Comparison of ENCODE assay signal across 27 cellular contexts in genomic region chr14:57637901-57638300, GRCh38.
"Had no signal": no experiment of that assay in that cellular context is flagged by ENCODE, and none has a peak within 500 bp of the region (broad histone marks: within the 10 kb centered on the region; RNA-seq: fewer than 3 reads in every experiment).

No MANE protein-coding gene starts in this region.

- H3K27ac ChIP-seq: colonic mucosa, coronary artery, dorsolateral prefrontal cortex, epithelial cell of prostate, esophagus muscularis mucosa, esophagus squamous epithelium, foreskin keratinocyte, gastrocnemius medialis, gastroesophageal sphincter, heart left ventricle, heart right ventricle had no signal

- H3K4me3 ChIP-seq: colonic mucosa, coronary artery, dorsolateral prefrontal cortex, esophagus muscularis mucosa, esophagus squamous epithelium, gastrocnemius medialis, gastroesophageal sphincter, heart left ventricle, heart right ventricle had no signal

- DNase-seq: colonic mucosa; cortex of kidney; dermis blood vessel endothelial cell; dorsolateral prefrontal cortex; effector CD4-positive, alpha-beta T cell; effector CD8-positive, alpha-beta T cell; effector memory CD4-positive, alpha-beta T cell; effector memory CD8-positive, alpha-beta T cell; endodermal cell; erythroblast; esophagus squamous epithelium; foreskin fibroblast; foreskin keratinocyte; foreskin melanocyte; gastrocnemius medialis; glutamatergic neuron; heart left ventricle; heart right ventricle had no signal

- H3K9me3 ChIP-seq: colonic mucosa, esophagus muscularis mucosa, esophagus squamous epithelium, gastrocnemius medialis, gastroesophageal sphincter, heart left ventricle, heart right ventricle had no signal

- H3K36me3 ChIP-seq: colonic mucosa, esophagus muscularis mucosa, esophagus squamous epithelium, gastrocnemius medialis, gastroesophageal sphincter, heart left ventricle, heart right ventricle had no signal

- H3K27me3 ChIP-seq: colonic mucosa, esophagus muscularis mucosa, esophagus squamous epithelium, foreskin keratinocyte, gastrocnemius medialis, gastroesophageal sphincter had no signal

- H3K4me1 ChIP-seq: colonic mucosa, esophagus muscularis mucosa, esophagus squamous epithelium, foreskin keratinocyte, gastrocnemius medialis, gastroesophageal sphincter, heart left ventricle, heart right ventricle had no signal

- FAIRE-seq: colon, endometrium, endothelial cell of umbilical vein, frontal cortex had no signal

- ATAC-seq: effector memory CD8-positive, alpha-beta T cell; esophagus mucosa; foreskin keratinocyte; gastrocnemius medialis; gastroesophageal sphincter; heart left ventricle; heart right ventricle had no signal
